Comparison of ENCODE assay signal across 22 cellular contexts in genomic region chr9:98784855-98785254, GRCh38.
"Had no signal": no experiment of that assay in that cellular context is flagged by ENCODE, and none has a peak within 500 bp of the region (broad histone marks: within the 10 kb centered on the region; RNA-seq: fewer than 3 reads in every experiment).

No MANE protein-coding gene starts in this region.

- H3K27ac Mint-ChIP-seq: dendritic cell treated with granulocyte-macrophage colony-stimulating factor and Interleukin-4, amounts not matched to agents 40 ng/mL and 50 ng/mL, for 4 days; endodermal cell; naive B cell; natural killer cell treated with Interleukin-12 subunit alpha and Interleukin-12 subunit beta and Interleukin-15 and Interleukin-18, amount 100 ng/mL, for 72 hours; stimulated activated effector memory CD8-positive, alpha-beta T cell treated with anti-CD3 and anti-CD28 coated beads, Interleukin-12 subunit alpha, Interleukin-12 subunit beta, amount 100 ng/mL, for 72 hours had no signal

- DNase-seq: effector CD8-positive, alpha-beta T cell; foreskin keratinocyte; hypothalamus; left ventricle myocardium superior; lower lobe of right lung; naive B cell; pancreas; stimulated activated CD4-positive, alpha-beta T cell treated with anti-CD3 and anti-CD28 coated beads, Interleukin-2, amount 100 ng/mL, for 24 hours; stimulated activated CD4-positive, alpha-beta T cell treated with anti-CD3 and anti-CD28 coated beads, Interleukin-4, amount 100 ng/mL, for 24 hours; stimulated activated naive CD4-positive, alpha-beta T cell treated with Interleukin-2 at 50 U/mL for 16 hours; stomach; thyroid gland; trophoblast cell had no signal

- H3K9me3 Mint-ChIP-seq: dendritic cell treated with granulocyte-macrophage colony-stimulating factor and Interleukin-4, amounts not matched to agents 40 ng/mL and 50 ng/mL, for 4 days; endodermal cell; naive B cell; natural killer cell treated with Interleukin-12 subunit alpha and Interleukin-12 subunit beta and Interleukin-15 and Interleukin-18, amount 100 ng/mL, for 72 hours; neural crest cell; stimulated activated effector memory CD8-positive, alpha-beta T cell treated with anti-CD3 and anti-CD28 coated beads, Interleukin-12 subunit alpha, Interleukin-12 subunit beta, amount 100 ng/mL, for 72 hours had no signal

- H3K27me3 Mint-ChIP-seq: dendritic cell treated with granulocyte-macrophage colony-stimulating factor and Interleukin-4, amounts not matched to agents 40 ng/mL and 50 ng/mL, for 4 days; naive B cell; natural killer cell treated with Interleukin-12 subunit alpha and Interleukin-12 subunit beta and Interleukin-15 and Interleukin-18, amount 100 ng/mL, for 72 hours; progenitor cell of endocrine pancreas had no signal

- H3K4me3 ChIP-seq: colonic mucosa, lower lobe of right lung, pancreas, right lobe of liver, stomach, thyroid gland had no signal

- H3K36me3 Mint-ChIP-seq: natural killer cell treated with Interleukin-12 subunit alpha and Interleukin-12 subunit beta and Interleukin-15 and Interleukin-18, amount 100 ng/mL, for 72 hours had no signal

- H3K4me1 ChIP-seq: colonic mucosa, pancreas, right lobe of liver had no signal

- H3K4me1 Mint-ChIP-seq: endodermal cell; naive B cell; neural crest cell; stimulated activated effector memory CD8-positive, alpha-beta T cell treated with anti-CD3 and anti-CD28 coated beads, Interleukin-12 subunit alpha, Interleukin-12 subunit beta, amount 100 ng/mL, for 72 hours had no signal

- H3K27me3 ChIP-seq: colonic mucosa, foreskin keratinocyte, pancreas, right lobe of liver, stomach, thyroid gland had no signal

- H3K36me3 ChIP-seq: colonic mucosa, neutrophil, right lobe of liver had no signal

- H3K4me3 Mint-ChIP-seq: dendritic cell treated with granulocyte-macrophage colony-stimulating factor and Interleukin-4, amounts not matched to agents 40 ng/mL and 50 ng/mL, for 4 days; endodermal cell; naive B cell; natural killer cell treated with Interleukin-12 subunit alpha and Interleukin-12 subunit beta and Interleukin-15 and Interleukin-18, amount 100 ng/mL, for 72 hours; neural crest cell; stimulated activated effector memory CD8-positive, alpha-beta T cell treated with anti-CD3 and anti-CD28 coated beads, Interleukin-12 subunit alpha, Interleukin-12 subunit beta, amount 100 ng/mL, for 72 hours had no signal

- H3K9me3 ChIP-seq: colonic mucosa, lower lobe of right lung, neutrophil, pancreas, right lobe of liver, stomach, thyroid gland had no signal
